Comparison of ENCODE assay signal across 16 cellular contexts in the genomic region with DNA sequence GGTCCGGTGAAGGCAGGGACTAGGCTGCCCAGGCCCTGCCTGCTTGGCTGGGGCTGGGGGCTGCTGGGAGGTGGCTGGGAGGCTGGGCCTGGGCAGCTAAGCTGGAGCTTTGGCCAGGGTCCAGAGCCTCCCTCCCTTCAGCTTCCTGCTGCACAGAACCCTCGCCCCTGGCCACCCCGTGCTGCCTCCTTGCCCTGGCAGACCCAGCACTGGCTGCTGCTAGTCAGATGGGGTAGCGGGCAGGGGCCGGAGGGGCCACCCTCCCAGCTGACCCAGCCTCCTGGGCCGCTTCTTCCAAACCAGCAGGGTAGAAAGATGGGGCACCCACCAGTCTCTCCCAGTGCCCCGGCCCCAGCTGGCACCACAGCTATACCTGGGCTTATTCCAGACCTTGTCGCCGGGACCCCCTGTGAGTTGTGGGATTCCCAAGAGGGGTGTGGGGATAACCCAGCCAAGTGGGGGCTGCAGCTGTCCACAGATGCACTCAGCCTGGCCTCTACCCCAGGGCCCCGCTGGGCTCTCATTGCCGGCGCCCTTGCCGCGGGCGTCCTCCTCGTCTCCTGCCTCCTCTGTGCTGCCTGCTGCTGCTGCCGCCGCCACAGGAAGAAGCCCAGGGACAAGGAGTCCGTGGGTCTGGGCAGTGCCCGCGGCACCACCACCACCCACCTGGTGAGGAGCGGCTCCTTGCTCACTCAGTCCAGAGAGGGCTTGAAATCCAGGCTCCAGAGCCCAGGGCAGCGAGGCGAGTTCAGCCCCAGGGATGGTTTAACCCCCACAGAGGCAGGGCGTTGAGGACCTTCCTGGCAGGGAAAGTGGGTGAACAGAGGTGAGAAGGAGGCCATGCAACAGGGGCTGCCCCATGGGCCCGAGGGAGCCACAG. TPM values are rescaled to one million over a fixed set of nuclear protein-coding genes. Genes with fewer than 3 reads are reported as not detected.
DNase-seq lines count a peak whose midpoint lies in the region; ATAC-seq and TF ChIP-seq lines count a peak whose summit lies in the region.
"Had no signal": no experiment of that assay in that cellular context is flagged by ENCODE, and none has a peak within 500 bp of the region (broad histone marks: within the 10 kb centered on the region; RNA-seq: fewer than 3 reads in every experiment).

A gene with protein sequence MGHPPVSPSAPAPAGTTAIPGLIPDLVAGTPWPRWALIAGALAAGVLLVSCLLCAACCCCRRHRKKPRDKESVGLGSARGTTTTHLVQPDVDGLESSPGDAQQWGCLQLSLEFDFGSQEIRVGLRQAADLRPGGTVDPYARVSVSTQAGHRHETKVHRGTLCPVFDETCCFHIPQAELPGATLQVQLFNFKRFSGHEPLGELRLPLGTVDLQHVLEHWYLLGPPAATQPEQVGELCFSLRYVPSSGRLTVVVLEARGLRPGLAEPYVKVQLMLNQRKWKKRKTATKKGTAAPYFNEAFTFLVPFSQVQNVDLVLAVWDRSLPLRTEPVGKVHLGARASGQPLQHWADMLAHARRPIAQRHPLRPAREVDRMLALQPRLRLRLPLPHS (plus strand): TSS at position 200 of the 880 bp plus-strand sequence. CDS start 116 bp downstream, at position 316.

- H3K4me3 ChIP-seq in SK-N-SH (ENCODE audit: low read depth in 2 of 2, low read length in 1 of 2) (no peak within 1 kb of the TSS), breast epithelium (peak within 1 kb of the TSS in 2 of 3 donors; percentile 18 to 29), lower lobe of right lung (no peak within 1 kb of the TSS), thymus (ENCODE audit: low read length) (no peak within 1 kb of the TSS)
- H3K4me3 ChIP-seq: sigmoid colon, SK-N-MC had no signal

- peaks cover 0 to 56% of the 10 kb centered on the region in 2 experiments; a peak in 1 of 4 replicates for H3K4me1 ChIP-seq in SK-N-SH (ENCODE audit: control insufficient read depth in 1 of 2, insufficient read depth in 2 of 2, low read depth in 1 of 2, low read length in 1 of 2)
- H3K4me1 ChIP-seq in breast epithelium, result peaks cover 10 to 24% of the 10 kb centered on the region in 2 donors
- peaks cover 51% of the 10 kb centered on the region for H3K4me1 ChIP-seq in lower lobe of right lung
- no peaks in the 10 kb centered on the region for H3K4me1 ChIP-seq in thymus (ENCODE audit: control insufficient read depth, insufficient read depth, low read length)

- H2AFZ ChIP-seq in SK-N-SH (ENCODE audit: low read depth), result no peak within 1 kb of the TSS

- no peak within 1 kb of the TSS for H3K4me2 ChIP-seq in SK-N-SH

- no peak for TF ChIP-seq POLR2A in breast epithelium (IDR thresholded peaks at IDR 0.05)

- TF ChIP-seq CTCF in SK-N-SH (IDR thresholded peaks at IDR 0.05) (no peak), breast epithelium (IDR thresholded peaks at IDR 0.05) (no peak), lower lobe of right lung (IDR thresholded peaks at IDR 0.05) (no peak)

- no peak for ATAC-seq in SK-N-SH treated with all-trans-retinoic acid at 6 μM for 48 hours
- ATAC-seq in lower lobe of right lung, result no peak
- ATAC-seq in activated CD4-positive, CD25-positive, alpha-beta regulatory T cell treated with anti-CD3 and anti-CD28 coated beads, Interleukin-2, amount 50 U/mL, for 24 hours, result no peak

- H3K27me3 ChIP-seq in SK-N-SH (ENCODE audit: insufficient read depth) (no peaks in the 10 kb centered on the region), breast epithelium (no peaks in the 10 kb centered on the region), lower lobe of right lung (ENCODE audit: low read depth) (peaks cover 8% of the 10 kb centered on the region), thymus (ENCODE audit: control insufficient read depth, insufficient read depth) (no peaks in the 10 kb centered on the region)
- H3K27me3 ChIP-seq: sigmoid colon had no signal

- H3K79me2 ChIP-seq in SK-N-SH (ENCODE audit: insufficient read depth), result no peaks in the 10 kb centered on the region

- POLR2A ChIA-PET in SK-N-SH (lab: Yijun Ruan, JAX), result interaction anchor here (0.6 to 1.7 kb wide), 4 partner anchors 13 to 141 kb away, joined by 3 to 8 read pairs (median 4); no protein-coding TSS in a partner anchor

- no peak within 1 kb of the TSS for H3K9ac ChIP-seq in SK-N-SH

- CTCF ChIA-PET in SK-N-SH (lab: Yijun Ruan, JAX), result interaction anchor here (0.7 to 20.8 kb wide), 22 partner anchors 11 to 315 kb away, joined by 3 to 585 read pairs (median 10); a partner anchor contains a TSS

- intact Hi-C loops in breast epithelium (cut with DNase I; ENCODE audit: low total_unique reads), result loop anchor here (10.0 kb wide), 1 partner anchor 320 kb away; no protein-coding TSS in a partner anchor
- intact Hi-C loops in lower lobe of right lung (cut with DNase I), result no loop called here

- TF ChIP-seq RAD21 in SK-N-SH (IDR thresholded peaks at IDR 0.05; ENCODE audit: low read length), result no peak

- H3F3A ChIP-seq in SK-N-SH (replicated peaks; ENCODE audit: insufficient read depth), result no peaks in the 10 kb centered on the region

- 84% methylated on average over 9 of the region's 26 CpGs for WGBS in SK-N-SH (ENCODE audit: low lambda C conversion rate)
- WGBS in thymus, result 94% methylated on average over 26 of the region's 26 CpGs

- TF ChIP-seq EP300 in SK-N-SH (IDR thresholded peaks at IDR 0.05; ENCODE audit: borderline replicate concordance in 1 of 2, low read depth in 1 of 2, low read length in 1 of 2), result no peak

- no peaks in the 10 kb centered on the region for H3K9me2 ChIP-seq in SK-N-SH

- H3K27ac ChIP-seq in SK-N-SH (ENCODE audit: low read depth in 2 of 2, low read length in 1 of 2) (peak within 1 kb of the TSS in 1 of 2 experiments; percentile 44; a peak in 1 of 4 replicates), breast epithelium (peak within 1 kb of the TSS; percentile 70 to 85), lower lobe of right lung (peak within 1 kb of the TSS; percentile 84), thymus (ENCODE audit: low read depth) (peak within 1 kb of the TSS; percentile 78)
- H3K27ac ChIP-seq: sigmoid colon, SK-N-MC had no signal

- no peaks in the 10 kb centered on the region for H4K20me1 ChIP-seq in SK-N-SH (ENCODE audit: insufficient read depth)

- peak; percentile 72 for DNase-seq in SK-N-SH
- no peak for DNase-seq in breast epithelium (ENCODE audit: low spot score in 2 of 2)
- DNase-seq in lower lobe of right lung, result peak; percentile 56
- DNase-seq in NCI-H2029 treated with DMSO at 0.1 percent for 48 hours (lab: John Stamatoyannopoulos, UW), result no peak
- DNase-seq in NK-92 (lab: John Stamatoyannopoulos, UW; ENCODE audit: unreplicated experiment), result no peak
- DNase-seq: glutamatergic neuron; NCI-H1930; nephron progenitor cell; NK-92 treated with Interleukin-12 subunit alpha and Interleukin-12 subunit beta, amount 100 ng/mL, for 24 hours; sigmoid colon; stimulated activated naive CD4-positive, alpha-beta T cell treated with Interleukin-2 at 50 U/mL for 16 hours had no signal

- no peaks in the 10 kb centered on the region for H3K36me3 ChIP-seq in SK-N-SH (replicated peaks in 1 of 2; ENCODE audit: control insufficient read depth in 1 of 2, insufficient read depth in 2 of 2, low read length in 1 of 2)
- H3K36me3 ChIP-seq in breast epithelium, result no peaks in the 10 kb centered on the region
- H3K36me3 ChIP-seq in lower lobe of right lung, result no peaks in the 10 kb centered on the region
- no peaks in the 10 kb centered on the region for H3K36me3 ChIP-seq in thymus (ENCODE audit: control insufficient read depth, insufficient read depth)
- H3K36me3 ChIP-seq: sigmoid colon had no signal

- H3K9me3 ChIP-seq in SK-N-SH (no peaks in the 10 kb centered on the region), breast epithelium (no peaks in the 10 kb centered on the region), lower lobe of right lung (no peaks in the 10 kb centered on the region), thymus (ENCODE audit: control insufficient read depth) (peaks cover 1% of the 10 kb centered on the region)
- H3K9me3 ChIP-seq: sigmoid colon had no signal

TF ChIP-seq in SK-N-SH, 30 proteins besides CTCF, POLR2A, EP300 and RAD21:
- TF ChIP-seq, protein P1, sequence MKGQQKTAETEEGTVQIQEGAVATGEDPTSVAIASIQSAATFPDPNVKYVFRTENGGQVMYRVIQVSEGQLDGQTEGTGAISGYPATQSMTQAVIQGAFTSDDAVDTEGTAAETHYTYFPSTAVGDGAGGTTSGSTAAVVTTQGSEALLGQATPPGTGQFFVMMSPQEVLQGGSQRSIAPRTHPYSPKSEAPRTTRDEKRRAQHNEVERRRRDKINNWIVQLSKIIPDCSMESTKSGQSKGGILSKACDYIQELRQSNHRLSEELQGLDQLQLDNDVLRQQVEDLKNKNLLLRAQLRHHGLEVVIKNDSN (IDR thresholded peaks at IDR 0.05; ENCODE audit: borderline replicate concordance, low read depth), result no peak
TF ChIP-seq in SK-N-SH: peak in this region for 0.

TF ChIP-seq in SK-N-SH treated with all-trans-retinoic acid at 6 μM for 48 hours, 23 proteins besides CTCF, POLR2A, EP300 and RAD21 (continues in another document):
- TF ChIP-seq, protein P2, sequence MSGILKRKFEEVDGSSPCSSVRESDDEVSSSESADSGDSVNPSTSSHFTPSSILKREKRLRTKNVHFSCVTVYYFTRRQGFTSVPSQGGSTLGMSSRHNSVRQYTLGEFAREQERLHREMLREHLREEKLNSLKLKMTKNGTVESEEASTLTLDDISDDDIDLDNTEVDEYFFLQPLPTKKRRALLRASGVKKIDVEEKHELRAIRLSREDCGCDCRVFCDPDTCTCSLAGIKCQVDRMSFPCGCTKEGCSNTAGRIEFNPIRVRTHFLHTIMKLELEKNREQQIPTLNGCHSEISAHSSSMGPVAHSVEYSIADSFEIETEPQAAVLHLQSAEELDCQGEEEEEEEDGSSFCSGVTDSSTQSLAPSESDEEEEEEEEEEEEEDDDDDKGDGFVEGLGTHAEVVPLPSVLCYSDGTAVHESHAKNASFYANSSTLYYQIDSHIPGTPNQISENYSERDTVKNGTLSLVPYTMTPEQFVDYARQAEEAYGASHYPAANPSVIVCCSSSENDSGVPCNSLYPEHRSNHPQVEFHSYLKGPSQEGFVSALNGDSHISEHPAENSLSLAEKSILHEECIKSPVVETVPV (CRISPR knock-in tag; IDR thresholded peaks at IDR 0.05), result no peak
- TF ChIP-seq BACH2 (CRISPR knock-in tag; IDR thresholded peaks at IDR 0.05; ENCODE audit: borderline replicate concordance) (no peak), ZNF565 (CRISPR knock-in tag; conservative IDR thresholded peaks at IDR 0.05; ENCODE audit: low read depth) (no peak), ISL1 (CRISPR knock-in tag; IDR thresholded peaks at IDR 0.05) (no peak), RARB (CRISPR knock-in tag; IDR thresholded peaks at IDR 0.05) (no peak), PPARA (CRISPR knock-in tag; IDR thresholded peaks at IDR 0.05; ENCODE audit: borderline replicate concordance) (no peak), OSR1 (CRISPR knock-in tag; IDR thresholded peaks at IDR 0.05) (no peak), ARNTL (CRISPR knock-in tag; IDR thresholded peaks at IDR 0.05; ENCODE audit: borderline replicate concordance, low read depth) (no peak)

RNA-seq across cellular contexts. Expression of the gene that starts here (rescaled TPM):
- polyA plus RNA-seq in SK-N-SH (2012; rRNA removed) (not detected in 2 replicates), thymus (9.8 TPM)
- not detected in 2 replicates for polyA plus RNA-seq in SK-N-SH (2012; cell fraction: cytosol; rRNA removed)
- 0.13 and 0.15 TPM in 2 replicates for polyA plus RNA-seq in SK-N-SH (2012; cell fraction: nucleus; rRNA removed)
- total RNA-seq in breast epithelium (10 to 100 TPM in 2 of 3 donors, not detected in 1; 10.7 to 12.1 TPM), lower lobe of right lung (18.5 TPM)
- total RNA-seq: activated CD8-positive, alpha-beta memory T cell treated with anti-CD3 and anti-CD28 coated beads for 36 hours; sigmoid colon had no signal

Comparison
In these comparisons a context has a peak if more than half of its experiments do, and no peak if none do; other contexts are left out.
1. Peak in DNase-seq in SK-N-SH; RNA of the gene not detected or under 1 TPM.
2. H3K4me3 ChIP-seq: peak in breast epithelium (2 of 3); none in SK-N-SH (0 of 2), lower lobe of right lung (single experiment) and thymus (single experiment).